ENCODE assay signal across 3 cellular contexts in the genomic region with DNA sequence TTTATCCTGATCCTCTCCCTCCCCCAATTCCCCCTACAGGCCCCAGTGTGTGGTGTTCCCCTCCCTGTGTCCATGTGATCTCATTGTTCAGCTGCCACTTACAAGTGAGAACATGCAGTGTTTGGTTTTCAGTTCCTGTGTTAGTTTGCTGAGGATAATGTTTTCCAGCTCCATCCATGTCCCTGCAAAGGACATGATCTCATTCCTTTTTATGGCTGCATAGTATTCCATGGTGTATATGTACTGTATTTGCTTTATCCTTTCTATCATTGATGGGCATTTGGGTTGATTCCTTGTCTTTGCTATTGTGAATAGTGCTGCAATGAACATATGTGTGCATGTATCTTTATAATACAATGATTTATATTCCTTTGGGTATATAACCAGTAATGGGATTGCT. TPM values are rescaled to one million over a fixed set of nuclear protein-coding genes. Genes with fewer than 3 reads are reported as not detected.
"Had no signal": no experiment of that assay in that cellular context is flagged by ENCODE, and none has a peak within 500 bp of the region (broad histone marks: within the 10 kb centered on the region; RNA-seq: fewer than 3 reads in every experiment).

No MANE protein-coding gene starts in this region.

RNA-seq across cellular contexts. Expression of gene GP6, which starts 17.7 kb away (rescaled TPM):
- total RNA-seq: subcutaneous adipose tissue, thoracic aorta, urinary bladder had no signal
